7 cellular contexts compared by ENCODE assay signal in genomic region chr5:10856646-10857332, GRCh38.
A peak's percentile ranks its signal among the peaks of the same experiment; 100 is the strongest.
DNase-seq lines count a peak whose midpoint lies in the region; ATAC-seq and TF ChIP-seq lines count a peak whose summit lies in the region.

No MANE protein-coding gene starts in this region.

- no peaks in the 10 kb centered on the region for H3K9me3 ChIP-seq in parathyroid adenoma (ENCODE audit: control insufficient read depth, low read length)

- ATAC-seq in HG03108 (IDR thresholded peaks at IDR 0.05; ENCODE audit: unreplicated experiment) (no peak), GM18870 (IDR thresholded peaks at IDR 0.05; ENCODE audit: unreplicated experiment) (no peak)

- H3K27ac ChIP-seq in parathyroid adenoma, result no peak overlapping the region

- no peak overlapping the region for H3K4me2 ChIP-seq in parathyroid adenoma (ENCODE audit: low read length)

- H3K36me3 ChIP-seq in parathyroid adenoma (ENCODE audit: control insufficient read depth, insufficient read depth, low read length), result no peaks in the 10 kb centered on the region

- no peaks in the 10 kb centered on the region for H3K4me1 ChIP-seq in parathyroid adenoma

- DNase-seq in activated T-cell treated with anti-CD3 and anti-CD28 coated beads, Interleukin-2, amount 50 U/mL, for 1 hour, result peak; percentile 24
- peak; percentile 91 for DNase-seq in glomerular visceral epithelial cell (ENCODE audit: extremely low spot score)

- no peaks in the 10 kb centered on the region for H3K79me2 ChIP-seq in parathyroid adenoma

- no peaks in the 10 kb centered on the region for H3K27me3 ChIP-seq in parathyroid adenoma (ENCODE audit: control insufficient read depth, insufficient read depth, low read length)

- TF ChIP-seq CTCF in GM12872 (IDR thresholded peaks at IDR 0.05; ENCODE audit: insufficient read depth, low read depth, low read length) (peak; percentile 83), LNCAP (IDR thresholded peaks at IDR 0.05) (peak; percentile 57), parathyroid adenoma (IDR thresholded peaks at IDR 0.05) (peak; percentile 63)

- no peak overlapping the region for H3K9ac ChIP-seq in parathyroid adenoma

- H2AFZ ChIP-seq in parathyroid adenoma, result no peak overlapping the region

- no peak overlapping the region for H3K4me3 ChIP-seq in parathyroid adenoma (ENCODE audit: low read depth, low read length)
